8 cellular contexts compared by ENCODE assay signal in genomic region chr9:33446507-33447403, GRCh38. TPM values are rescaled to one million over a fixed set of nuclear protein-coding genes. Genes with fewer than 3 reads are reported as not detected.
A peak's percentile ranks its signal among the peaks of the same experiment; 100 is the strongest.
DNase-seq lines count a peak whose midpoint lies in the region; ATAC-seq, FAIRE-seq and TF ChIP-seq lines count a peak whose summit lies in the region.

No MANE protein-coding gene starts in this region.

- CTCF ChIA-PET in BJ (lab: Yijun Ruan, JAX): interaction anchor here (0.6 to 3.3 kb wide), 6 partner anchors 20 to 160 kb away, joined by 3 to 16 read pairs (median 6); no protein-coding TSS in a partner anchor

- no peak for TF ChIP-seq CTCF in BJ (IDR thresholded peaks at IDR 0.05; ENCODE audit: insufficient read depth, low read depth, low read length)

- H3K4me1 Mint-ChIP-seq in activated naive CD8-positive, alpha-beta T cell treated with anti-CD3 and anti-CD28 coated beads, Interleukin-2, amount 10 ng/mL, durations not matched to agents 7 days and 5 days: peaks cover 34% of the 10 kb centered on the region

- peak overlapping the region; percentile 30 for H3K4me3 ChIP-seq in BJ (ENCODE audit: low read depth, low read length)
- peak overlapping the region; percentile 55 for H3K4me3 ChIP-seq in iPS-18c (ENCODE audit: insufficient read depth, low read depth, low read length)

- POLR2A ChIA-PET in BJ (lab: Charles Lee): interaction anchor here (0.6 kb wide), 2 partner anchors 42 to 1000 kb away, joined by 4 read pairs; no protein-coding TSS in a partner anchor
- POLR2A ChIA-PET in activated naive CD8-positive, alpha-beta T cell treated with anti-CD3 and anti-CD28 coated beads, Interleukin-2, amount 10 ng/mL, durations not matched to agents 7 days and 5 days (lab: Charles Lee): interaction anchor here (0.8 to 4.2 kb wide), 5 partner anchors 9 to 157 kb away, joined by 4 to 31 read pairs (median 7); partner anchors contain the start of gene NFX1

- no peaks in the 10 kb centered on the region for H3K27me3 Mint-ChIP-seq in activated naive CD8-positive, alpha-beta T cell treated with anti-CD3 and anti-CD28 coated beads, Interleukin-2, amount 10 ng/mL, durations not matched to agents 7 days and 5 days

- DNase-seq in BJ (ENCODE audit: low read depth) (no peak), GM19239 (ENCODE audit: insufficient read length, low spot score) (peak; percentile 81), RPMI8226 (peak; percentile 53), pons (ENCODE audit: low spot score) (no peak)
- DNase-seq in activated naive CD8-positive, alpha-beta T cell treated with anti-CD3 and anti-CD28 coated beads, Interleukin-2, amount 10 ng/mL, durations not matched to agents 7 days and 5 days: peak; percentile 54
- peak; percentile 44 for DNase-seq in stimulated activated CD4-positive, alpha-beta T cell treated with anti-CD3 and anti-CD28 coated beads, Interleukin-12 subunit alpha, Interleukin-12 subunit beta, amount 100 ng/mL, for 4 hours

- H3K9me3 ChIP-seq in iPS-18c (ENCODE audit: control insufficient read depth, insufficient read depth, low read length): no peaks in the 10 kb centered on the region

- peak overlapping the region; percentile 91 for H3K4me3 Mint-ChIP-seq in activated naive CD8-positive, alpha-beta T cell treated with anti-CD3 and anti-CD28 coated beads, Interleukin-2, amount 10 ng/mL, durations not matched to agents 7 days and 5 days

- no peaks in the 10 kb centered on the region for H3K9me3 Mint-ChIP-seq in activated naive CD8-positive, alpha-beta T cell treated with anti-CD3 and anti-CD28 coated beads, Interleukin-2, amount 10 ng/mL, durations not matched to agents 7 days and 5 days

- peak; percentile 97 for FAIRE-seq in GM19239 (lab: Jason Lieb, UNC)

- H3K27ac Mint-ChIP-seq in activated naive CD8-positive, alpha-beta T cell treated with anti-CD3 and anti-CD28 coated beads, Interleukin-2, amount 10 ng/mL, durations not matched to agents 7 days and 5 days: peak overlapping the region; percentile 95

- peaks cover 4% of the 10 kb centered on the region; the same call in 1 of the 2 replicates for H3K27me3 ChIP-seq in BJ (ENCODE audit: control insufficient read depth, insufficient read depth, low read length)

- H3K36me3 ChIP-seq in BJ (ENCODE audit: control insufficient read depth, insufficient read depth, low read length): no peaks in the 10 kb centered on the region

- H3K36me3 Mint-ChIP-seq in activated naive CD8-positive, alpha-beta T cell treated with anti-CD3 and anti-CD28 coated beads, Interleukin-2, amount 10 ng/mL, durations not matched to agents 7 days and 5 days: no peaks in the 10 kb centered on the region

- peak; percentile 77 for ATAC-seq in HG03196 (IDR thresholded peaks at IDR 0.05; ENCODE audit: unreplicated experiment)
- ATAC-seq in activated naive CD8-positive, alpha-beta T cell treated with anti-CD3 and anti-CD28 coated beads, Interleukin-2, amount 10 ng/mL, durations not matched to agents 7 days and 5 days (ENCODE audit: low read depth): peak; percentile 70

RNA-seq across cellular contexts. Expression of gene AQP3, which starts 0.6 kb away (rescaled TPM):
- 0.40 and 0.47 TPM in 2 replicates for polyA plus RNA-seq in BJ (2011; rRNA removed)
- 0.43 TPM in 1 of 2 replicates, not detected in the other for polyA minus RNA-seq in BJ (2011; rRNA and poly(A)+ RNA removed)
- total RNA-seq in activated naive CD8-positive, alpha-beta T cell treated with anti-CD3 and anti-CD28 coated beads, Interleukin-2, amount 10 ng/mL, durations not matched to agents 7 days and 5 days: 10 to 100 TPM; 29.1 to 32.0 TPM

RNA-seq across cellular contexts. Expression of gene NOL6, which starts 27.0 kb away (rescaled TPM):
- polyA plus RNA-seq in BJ (2011; rRNA removed): 23.6 and 39.4 TPM in 2 replicates
- polyA minus RNA-seq in BJ (2011; rRNA and poly(A)+ RNA removed): 32.5 and 44.9 TPM in 2 replicates
- 10 to 100 TPM; 30.1 to 33.2 TPM for total RNA-seq in activated naive CD8-positive, alpha-beta T cell treated with anti-CD3 and anti-CD28 coated beads, Interleukin-2, amount 10 ng/mL, durations not matched to agents 7 days and 5 days

RNA-seq across cellular contexts. Expression of gene AQP7, which starts 44.4 kb away (rescaled TPM):
- polyA plus RNA-seq in BJ (2011; rRNA removed): not detected in 2 replicates
- polyA minus RNA-seq in BJ (2011; rRNA and poly(A)+ RNA removed): not detected in 2 replicates
- total RNA-seq in activated naive CD8-positive, alpha-beta T cell treated with anti-CD3 and anti-CD28 coated beads, Interleukin-2, amount 10 ng/mL, durations not matched to agents 7 days and 5 days: not detected

Comparison
In these comparisons a context has a peak if more than half of its experiments do, and no peak if none do; other contexts are left out.
1. DNase-seq: peak in GM19239 (single experiment), RPMI8226 (single experiment), activated naive CD8-positive, alpha-beta T cell treated with anti-CD3 and anti-CD28 coated beads, Interleukin-2, amount 10 ng/mL, durations not matched to agents 7 days and 5 days (single experiment) and stimulated activated CD4-positive, alpha-beta T cell treated with anti-CD3 and anti-CD28 coated beads, Interleukin-12 subunit alpha, Interleukin-12 subunit beta, amount 100 ng/mL, for 4 hours (single experiment); none in BJ (single experiment) and pons (single experiment).